17 cellular contexts compared by ENCODE assay signal in the genomic region with DNA sequence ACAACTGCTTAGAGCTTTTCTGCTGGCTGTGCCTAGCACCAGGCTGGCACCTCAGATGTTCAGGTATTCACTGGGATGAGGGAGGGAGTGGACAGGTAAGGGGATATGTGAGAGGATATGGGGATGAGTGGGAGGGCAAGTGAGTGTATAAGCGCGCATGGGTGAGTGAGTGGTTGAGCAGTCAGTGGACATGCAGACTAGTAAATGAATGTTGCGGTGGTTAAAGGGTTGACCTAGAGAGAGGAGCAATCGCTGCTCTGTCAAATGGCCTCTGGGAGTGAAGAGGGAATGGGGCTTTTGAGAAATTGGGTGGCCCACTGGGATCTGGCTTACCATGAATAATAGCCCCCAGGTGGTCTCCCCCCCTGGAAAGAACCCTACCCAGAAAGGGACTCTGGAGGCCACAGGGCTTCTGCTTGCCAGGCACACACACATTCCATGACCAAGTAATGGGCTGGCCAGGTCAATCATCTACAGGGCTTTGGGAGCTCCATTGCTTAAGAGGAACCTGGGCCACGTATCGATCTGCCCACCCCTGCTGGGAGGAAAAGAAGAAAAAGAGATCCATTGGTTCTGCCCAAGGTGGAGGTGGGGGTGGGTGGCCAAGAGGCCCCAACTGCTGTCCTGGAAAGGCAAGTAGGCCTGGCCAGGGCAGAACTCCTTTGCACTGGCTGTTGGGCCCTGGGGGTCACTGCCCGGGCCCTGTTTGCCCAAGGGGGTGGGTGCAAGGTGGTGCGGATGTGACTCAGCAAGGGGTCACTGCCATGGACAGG. TPM values are rescaled to one million over a fixed set of nuclear protein-coding genes. Genes with fewer than 3 reads are reported as not detected.
A peak's percentile ranks its signal among the peaks of the same experiment; 100 is the strongest.
DNase-seq lines count a peak whose midpoint lies in the region; ATAC-seq and TF ChIP-seq lines count a peak whose summit lies in the region.
"Had no signal": no experiment of that assay in that cellular context is flagged by ENCODE, and none has a peak within 500 bp of the region (broad histone marks: within the 10 kb centered on the region; RNA-seq: fewer than 3 reads in every experiment).

No MANE protein-coding gene starts in this region.

- H3K27me3 Mint-ChIP-seq in activated naive CD8-positive, alpha-beta T cell treated with anti-CD3 and anti-CD28 coated beads, Interleukin-2, amount 10 ng/mL, durations not matched to agents 7 days and 5 days, result peaks cover under 1% of the 10 kb centered on the region
- H3K27me3 Mint-ChIP-seq in activated naive CD8-positive, alpha-beta T cell treated with anti-CD3 and anti-CD28 coated beads, Interleukin-2, amount 50 U/mL, for 24 hours, result no peaks in the 10 kb centered on the region
- H3K27me3 Mint-ChIP-seq in WTC11 (ENCODE audit: low read depth), result peaks cover 2% of the 10 kb centered on the region; the same call in 1 of the 2 replicates
- H3K27me3 Mint-ChIP-seq in memory B cell, result no peaks in the 10 kb centered on the region
- H3K27me3 Mint-ChIP-seq: activated naive CD8-positive, alpha-beta T cell had no signal

- peaks cover 26% of the 10 kb centered on the region for H3K4me1 Mint-ChIP-seq in activated naive CD8-positive, alpha-beta T cell treated with anti-CD3 and anti-CD28 coated beads, Interleukin-2, amount 10 ng/mL, durations not matched to agents 7 days and 5 days
- peaks cover 43% of the 10 kb centered on the region for H3K4me1 Mint-ChIP-seq in activated naive CD8-positive, alpha-beta T cell treated with anti-CD3 and anti-CD28 coated beads, Interleukin-2, amount 50 U/mL, for 24 hours
- H3K4me1 Mint-ChIP-seq in WTC11 (peaks cover 20% of the 10 kb centered on the region), memory B cell (peaks cover 38% of the 10 kb centered on the region)

- no peak for DNase-seq in activated naive CD8-positive, alpha-beta T cell treated with anti-CD3 and anti-CD28 coated beads, Interleukin-2, amount 10 ng/mL, durations not matched to agents 7 days and 5 days
- no peak for DNase-seq in activated naive CD8-positive, alpha-beta T cell treated with anti-CD3 and anti-CD28 coated beads, Interleukin-2, amount 50 U/mL, for 24 hours
- DNase-seq in WTC11 (ENCODE audit: low spot score), result no peak
- DNase-seq in memory B cell (ENCODE audit: low spot score in 2 of 2), result no peak
- DNase-seq in ecto neural progenitor cell (ENCODE audit: low spot score), result no peak
- DNase-seq in DMS53 (lab: John Stamatoyannopoulos, UW), result no peak
- no peak for DNase-seq in germinal center (ENCODE audit: low spot score)
- DNase-seq in stimulated activated naive CD8-positive, alpha-beta T cell treated with anti-CD3 and anti-CD28 coated beads, Interleukin-15, Interleukin-2, amounts not matched to agents 100 U/mL and 50 U/mL, for 24 hours, result no peak
- DNase-seq: activated T-cell treated with anti-CD3 and anti-CD28 coated beads, Interleukin-2, amount 50 U/mL, for 72 hours; DMS153; endodermal cell; left ventricle myocardium inferior; NCI-H187 treated with DMSO at 0.1 percent for 48 hours; NCI-H226; NCI-H774 had no signal

- no peak for TF ChIP-seq CTCF in WTC11 (IDR thresholded peaks at IDR 0.05)

- no peak overlapping the region for H3K4me3 Mint-ChIP-seq in activated naive CD8-positive, alpha-beta T cell treated with anti-CD3 and anti-CD28 coated beads, Interleukin-2, amount 10 ng/mL, durations not matched to agents 7 days and 5 days
- H3K4me3 Mint-ChIP-seq in activated naive CD8-positive, alpha-beta T cell treated with anti-CD3 and anti-CD28 coated beads, Interleukin-2, amount 50 U/mL, for 24 hours, result no peak overlapping the region
- no peak overlapping the region for H3K4me3 Mint-ChIP-seq in WTC11
- no peak overlapping the region for H3K4me3 Mint-ChIP-seq in memory B cell
- H3K4me3 Mint-ChIP-seq: activated naive CD8-positive, alpha-beta T cell; activated T-cell treated with anti-CD3 and anti-CD28 coated beads, Interleukin-2, amount 50 U/mL, for 72 hours; brain; endodermal cell had no signal

- CTCF ChIA-PET in WTC11 (lab: Charles Lee), result interaction anchor here (0.7 to 4.0 kb wide), 6 partner anchors 20 to 1223 kb away, joined by 3 to 46 read pairs (median 5); a partner anchor contains a TSS

- ATAC-seq in activated naive CD8-positive, alpha-beta T cell treated with anti-CD3 and anti-CD28 coated beads, Interleukin-2, amount 10 ng/mL, durations not matched to agents 7 days and 5 days (ENCODE audit: low read depth), result no peak
- ATAC-seq in activated naive CD8-positive, alpha-beta T cell treated with anti-CD3 and anti-CD28 coated beads, Interleukin-2, amount 50 U/mL, for 24 hours, result no peak
- no peak for ATAC-seq in WTC11
- ATAC-seq in memory B cell (ENCODE audit: low read depth), result no peak
- no peak for ATAC-seq in stimulated activated naive CD8-positive, alpha-beta T cell treated with anti-CD3 and anti-CD28 coated beads, Interleukin-15, Interleukin-2, amounts not matched to agents 100 U/mL and 50 U/mL, for 24 hours
- ATAC-seq: activated T-cell treated with anti-CD3 and anti-CD28 coated beads, Interleukin-2, amount 50 U/mL, for 72 hours had no signal

- no peaks in the 10 kb centered on the region for H3K9me3 Mint-ChIP-seq in activated naive CD8-positive, alpha-beta T cell treated with anti-CD3 and anti-CD28 coated beads, Interleukin-2, amount 10 ng/mL, durations not matched to agents 7 days and 5 days
- no peaks in the 10 kb centered on the region for H3K9me3 Mint-ChIP-seq in activated naive CD8-positive, alpha-beta T cell treated with anti-CD3 and anti-CD28 coated beads, Interleukin-2, amount 50 U/mL, for 24 hours
- H3K9me3 Mint-ChIP-seq in WTC11, result no peaks in the 10 kb centered on the region
- H3K9me3 Mint-ChIP-seq in memory B cell, result no peaks in the 10 kb centered on the region
- H3K9me3 Mint-ChIP-seq: activated T-cell treated with anti-CD3 and anti-CD28 coated beads, Interleukin-2, amount 50 U/mL, for 72 hours; endodermal cell had no signal

- no peaks in the 10 kb centered on the region for H3K36me3 Mint-ChIP-seq in activated naive CD8-positive, alpha-beta T cell treated with anti-CD3 and anti-CD28 coated beads, Interleukin-2, amount 10 ng/mL, durations not matched to agents 7 days and 5 days
- H3K36me3 Mint-ChIP-seq in activated naive CD8-positive, alpha-beta T cell treated with anti-CD3 and anti-CD28 coated beads, Interleukin-2, amount 50 U/mL, for 24 hours (ENCODE audit: low read depth), result no peaks in the 10 kb centered on the region
- H3K36me3 Mint-ChIP-seq in WTC11 (no peaks in the 10 kb centered on the region), memory B cell (no peaks in the 10 kb centered on the region)
- H3K36me3 Mint-ChIP-seq: activated naive CD8-positive, alpha-beta T cell; brain had no signal

- H3K27ac Mint-ChIP-seq in activated naive CD8-positive, alpha-beta T cell treated with anti-CD3 and anti-CD28 coated beads, Interleukin-2, amount 10 ng/mL, durations not matched to agents 7 days and 5 days, result peak overlapping the region; percentile 66
- no peak overlapping the region for H3K27ac Mint-ChIP-seq in activated naive CD8-positive, alpha-beta T cell treated with anti-CD3 and anti-CD28 coated beads, Interleukin-2, amount 50 U/mL, for 24 hours
- H3K27ac Mint-ChIP-seq in WTC11 (no peak overlapping the region), memory B cell (peak overlapping the region; percentile 75)
- H3K27ac Mint-ChIP-seq: activated naive CD8-positive, alpha-beta T cell; activated T-cell treated with anti-CD3 and anti-CD28 coated beads, Interleukin-2, amount 50 U/mL, for 72 hours; endodermal cell had no signal

- POLR2A ChIA-PET in activated naive CD8-positive, alpha-beta T cell treated with anti-CD3 and anti-CD28 coated beads, Interleukin-2, amount 10 ng/mL, durations not matched to agents 7 days and 5 days (lab: Charles Lee), result no interaction called here
- POLR2A ChIA-PET in WTC11 (lab: Charles Lee), result no interaction called here

TF ChIP-seq in WTC11, 78 proteins besides CTCF, POLR2A, EP300 and RAD21:
- TF ChIP-seq ZNF416 (CRISPR knock-in tag; IDR thresholded peaks at IDR 0.05), result no peak
- peak; percentile 37 for TF ChIP-seq GABPB1 (CRISPR knock-in tag; IDR thresholded peaks at IDR 0.05)

RNA-seq across cellular contexts. Expression of a gene that starts 30.8 kb away (rescaled TPM):
- total RNA-seq in activated naive CD8-positive, alpha-beta T cell treated with anti-CD3 and anti-CD28 coated beads, Interleukin-2, amount 10 ng/mL, durations not matched to agents 7 days and 5 days, result 100 to 1,000 TPM; 114 to 130 TPM
- 132 to 150 TPM (median 148 TPM) in 3 replicates for total RNA-seq in WTC11 (2021)

Comparison
In these comparisons a context has a peak if more than half of its experiments do, and no peak if none do; other contexts are left out.
1. H3K27ac Mint-ChIP-seq: peak in activated naive CD8-positive, alpha-beta T cell treated with anti-CD3 and anti-CD28 coated beads, Interleukin-2, amount 10 ng/mL, durations not matched to agents 7 days and 5 days (single experiment) and memory B cell (single experiment); none in activated naive CD8-positive, alpha-beta T cell treated with anti-CD3 and anti-CD28 coated beads, Interleukin-2, amount 50 U/mL, for 24 hours (single experiment) and WTC11 (single experiment).